Comparison of ENCODE assay signal across 37 cellular contexts in genomic region chr6:17132967-17133366, GRCh38. TPM values are rescaled to one million over a fixed set of nuclear protein-coding genes. Genes with fewer than 3 reads are reported as not detected.
"Had no signal": no experiment of that assay in that cellular context is flagged by ENCODE, and none has a peak within 500 bp of the region (broad histone marks: within the 10 kb centered on the region; RNA-seq: fewer than 3 reads in every experiment).

No MANE protein-coding gene starts in this region.

- H3K36me3 ChIP-seq: adrenal gland, brain microvascular endothelial cell, breast epithelium, WERI-Rb-1 had no signal

- DNase-seq: activated B cell treated with CpG ODN at 0.5 μM for 24 hours; activated CD4-positive, alpha-beta memory T cell treated with anti-CD3 and anti-CD28 coated beads for 36 hours; activated CD4-positive, alpha-beta T cell treated with anti-CD3 and anti-CD28 coated beads for 4 hours; activated CD4-positive, alpha-beta T cell treated with anti-CD3 and anti-CD28 coated beads, Interleukin-2, amount 10 ng/mL, durations not matched to agents 24 days and 14 days; activated CD4-positive, alpha-beta T cell treated with anti-CD3 and anti-CD28 coated beads, Interleukin-2, amount 50 U/mL, for 1 hour; activated CD4-positive, alpha-beta T cell treated with anti-CD3 and anti-CD28 coated beads, Interleukin-2, amount 50 U/mL, for 4 hours; activated CD4-positive, CD25-positive, alpha-beta regulatory T cell treated with anti-CD3 and anti-CD28 coated beads, Interleukin-2, amount 50 U/mL, for 72 hours; activated CD8-positive, alpha-beta memory T cell treated with anti-CD3 and anti-CD28 coated beads, Interleukin-2, amount 50 U/mL, for 4 hours; activated CD8-positive, alpha-beta T cell treated with anti-CD3 and anti-CD28 coated beads for 36 hours; activated effector memory CD4-positive, alpha-beta T cell treated with anti-CD3 and anti-CD28 coated beads, Interleukin-2, amount 50 U/mL, for 16 hours; activated gamma-delta T cell treated with Interleukin-2 at 50 U/mL for 16 hours; activated naive CD4-positive, alpha-beta T cell; activated naive CD4-positive, alpha-beta T cell treated with anti-CD3 and anti-CD28 coated beads for 36 hours; activated naive CD4-positive, alpha-beta T cell treated with anti-CD3 and anti-CD28 coated beads, Interleukin-2, amount 50 U/mL, for 16 hours; activated naive CD8-positive, alpha-beta T cell treated with anti-CD3 and anti-CD28 coated beads for 36 hours; activated T-cell treated with anti-CD3 and anti-CD28 coated beads for 4 hours; activated T-cell treated with anti-CD3 and anti-CD28 coated beads, Interleukin-2, amount 50 U/mL, for 1 hour; activated T-cell treated with anti-CD3 and anti-CD28 coated beads, Interleukin-2, amount 50 U/mL, for 4 hours; activated T-cell treated with anti-CD3 and anti-CD28 coated beads, Interleukin-2, amount 50 U/mL, for 72 hours; adrenal gland; amniotic stem cell; aorta; body of pancreas; brain microvascular endothelial cell; central memory CD4-positive, alpha-beta T cell; T-helper 1 cell; T-helper 2 cell; T-helper 9 cell; WERI-Rb-1 had no signal

- H3K4me3 Mint-ChIP-seq: activated B cell treated with CpG ODN at 0.5 μM for 24 hours; activated CD4-positive, alpha-beta memory T cell treated with anti-CD3 and anti-CD28 coated beads for 36 hours; activated CD4-positive, alpha-beta T cell treated with anti-CD3 and anti-CD28 coated beads, Interleukin-2, amount 10 ng/mL, durations not matched to agents 24 days and 14 days; activated CD8-positive, alpha-beta T cell treated with anti-CD3 and anti-CD28 coated beads for 36 hours; activated naive CD4-positive, alpha-beta T cell treated with anti-CD3 and anti-CD28 coated beads for 36 hours; activated naive CD8-positive, alpha-beta T cell treated with anti-CD3 and anti-CD28 coated beads for 36 hours; activated T-cell treated with anti-CD3 and anti-CD28 coated beads, Interleukin-2, amount 50 U/mL, for 4 hours; activated T-cell treated with anti-CD3 and anti-CD28 coated beads, Interleukin-2, amount 50 U/mL, for 72 hours; activated T-helper 1 cell treated with anti-CD3 and anti-CD28 coated beads, Interleukin-12 subunit alpha, Interleukin-12 subunit beta, Interleukin-2, Interleukin-4 antibody, amounts not matched to agents 30 ng/mL and 10 ng/mL and 1 ng/mL, durations not matched to agents 14 hours and 24 hours and 36 hours; activated T-helper 17 cell treated with anti-CD3 and anti-CD28 coated beads, Interleukin-2, amount 50 U/mL, for 72 hours; T-helper 1 cell treated with Interleukin-12 subunit alpha and Interleukin-12 subunit beta and Interleukin-4 antibody, amounts not matched to agents 30 μg/mL and 1 μg/mL, for 36 hours; T-helper 2 cell treated with Interferon-gamma antibody and Interleukin-4, amounts not matched to agents 5 μg/mL and 100 μg/mL, for 36 hours had no signal

- H3K27ac Mint-ChIP-seq: activated B cell treated with CpG ODN at 0.5 μM for 24 hours; activated CD4-positive, alpha-beta memory T cell treated with anti-CD3 and anti-CD28 coated beads for 36 hours; activated CD4-positive, alpha-beta T cell treated with anti-CD3 and anti-CD28 coated beads, Interleukin-2, amount 10 ng/mL, durations not matched to agents 24 days and 14 days; activated CD8-positive, alpha-beta T cell treated with anti-CD3 and anti-CD28 coated beads for 36 hours; activated naive CD4-positive, alpha-beta T cell treated with anti-CD3 and anti-CD28 coated beads for 36 hours; activated naive CD4-positive, alpha-beta T cell treated with anti-CD3 and anti-CD28 coated beads, Interleukin-2, amount 50 U/mL, for 72 hours; activated naive CD8-positive, alpha-beta T cell treated with anti-CD3 and anti-CD28 coated beads for 36 hours; activated T-cell treated with anti-CD3 and anti-CD28 coated beads, Interleukin-2, amount 50 U/mL, for 72 hours; activated T-helper 1 cell treated with anti-CD3 and anti-CD28 coated beads, Interleukin-12 subunit alpha, Interleukin-12 subunit beta, Interleukin-2, Interleukin-4 antibody, amounts not matched to agents 30 ng/mL and 10 ng/mL and 1 ng/mL, durations not matched to agents 14 hours and 24 hours and 36 hours; activated T-helper 17 cell treated with anti-CD3 and anti-CD28 coated beads, Interleukin-2, amount 50 U/mL, for 72 hours; T-helper 1 cell treated with Interleukin-12 subunit alpha and Interleukin-12 subunit beta and Interleukin-4 antibody, amounts not matched to agents 30 μg/mL and 1 μg/mL, for 36 hours; T-helper 2 cell treated with Interferon-gamma antibody and Interleukin-4, amounts not matched to agents 5 μg/mL and 100 μg/mL, for 36 hours had no signal

- H3K4me1 ChIP-seq: adrenal gland, body of pancreas, breast epithelium had no signal

- ATAC-seq: activated CD8-positive, alpha-beta T cell treated with anti-CD3 and anti-CD28 coated beads for 36 hours; activated naive CD4-positive, alpha-beta T cell treated with anti-CD3 and anti-CD28 coated beads, Interleukin-2, amount 50 U/mL, for 72 hours; activated T-cell treated with anti-CD3 and anti-CD28 coated beads, Interleukin-2, amount 50 U/mL, for 4 hours; activated T-cell treated with anti-CD3 and anti-CD28 coated beads, Interleukin-2, amount 50 U/mL, for 72 hours; activated T-helper 17 cell treated with anti-CD3 and anti-CD28 coated beads, Interleukin-2, amount 50 U/mL, for 72 hours; body of pancreas had no signal

- H3K27me3 ChIP-seq: adrenal gland, body of pancreas, brain microvascular endothelial cell, breast epithelium had no signal

- H3K27ac ChIP-seq: adrenal gland, body of pancreas, brain microvascular endothelial cell, breast epithelium, WERI-Rb-1 had no signal

- H3K4me3 ChIP-seq: adrenal gland, body of pancreas, breast epithelium had no signal

- H3K27me3 Mint-ChIP-seq: activated B cell treated with CpG ODN at 0.5 μM for 24 hours; activated CD4-positive, alpha-beta T cell treated with anti-CD3 and anti-CD28 coated beads, Interleukin-2, amount 10 ng/mL, durations not matched to agents 24 days and 14 days had no signal

- H3K4me1 Mint-ChIP-seq: activated B cell treated with CpG ODN at 0.5 μM for 24 hours; activated CD4-positive, alpha-beta T cell treated with anti-CD3 and anti-CD28 coated beads, Interleukin-2, amount 10 ng/mL, durations not matched to agents 24 days and 14 days; activated naive CD8-positive, alpha-beta T cell treated with anti-CD3 and anti-CD28 coated beads for 36 hours; activated T-helper 17 cell treated with anti-CD3 and anti-CD28 coated beads, Interleukin-2, amount 50 U/mL, for 72 hours had no signal

- H3K36me3 Mint-ChIP-seq: activated CD4-positive, alpha-beta memory T cell treated with anti-CD3 and anti-CD28 coated beads for 36 hours; activated naive CD8-positive, alpha-beta T cell treated with anti-CD3 and anti-CD28 coated beads for 36 hours had no signal

RNA-seq across cellular contexts. Expression of gene STMND1, which starts 31.1 kb away (rescaled TPM):
- total RNA-seq: activated B cell treated with CpG ODN at 0.5 μM for 24 hours; activated CD4-positive, alpha-beta memory T cell treated with anti-CD3 and anti-CD28 coated beads for 36 hours; activated CD4-positive, alpha-beta T cell treated with anti-CD3 and anti-CD28 coated beads, Interleukin-2, amount 10 ng/mL, durations not matched to agents 24 days and 14 days; activated CD8-positive, alpha-beta memory T cell treated with anti-CD3 and anti-CD28 coated beads for 36 hours; activated CD8-positive, alpha-beta T cell treated with anti-CD3 and anti-CD28 coated beads for 36 hours; activated naive CD4-positive, alpha-beta T cell treated with anti-CD3 and anti-CD28 coated beads for 36 hours; activated naive CD8-positive, alpha-beta T cell treated with anti-CD3 and anti-CD28 coated beads for 36 hours; activated T-cell treated with anti-CD3 and anti-CD28 coated beads, Interleukin-2, amount 50 U/mL, for 4 hours; activated T-cell treated with anti-CD3 and anti-CD28 coated beads, Interleukin-2, amount 50 U/mL, for 72 hours; activated T-helper 1 cell treated with anti-CD3 and anti-CD28 coated beads, Interleukin-12 subunit alpha, Interleukin-12 subunit beta, Interleukin-2, Interleukin-4 antibody, amounts not matched to agents 30 ng/mL and 10 ng/mL and 1 ng/mL, durations not matched to agents 14 hours and 24 hours and 36 hours; adrenal gland; aorta; cardiac septum had no signal
- polyA plus RNA-seq: adrenal gland, aorta had no signal
